In genomic region chr2:100248044-100248330, GRCh38 we compare ENCODE assay signal across 18 cellular contexts.
DNase-seq lines count a peak whose midpoint lies in the region; ATAC-seq and TF ChIP-seq lines count a peak whose summit lies in the region.
"Had no signal": no experiment of that assay in that cellular context is flagged by ENCODE, and none has a peak within 500 bp of the region (broad histone marks: within the 10 kb centered on the region; RNA-seq: fewer than 3 reads in every experiment).

No MANE protein-coding gene starts in this region.

- H3K23ac ChIP-seq in mesendoderm (ENCODE audit: low read length) = no peak overlapping the region

- WGBS in mesendoderm (ENCODE audit: extremely low coverage, insufficient coverage, low lambda C conversion rate) = no CpG with 5 or more reads among the region's 4 CpGs

- H3K4me2 ChIP-seq in mesendoderm (ENCODE audit: low read length) = no peak overlapping the region
- H3K4me2 ChIP-seq: GM23338 had no signal

- no peak overlapping the region for H3K9ac ChIP-seq in mesendoderm (ENCODE audit: low read length)

- H2BK5ac ChIP-seq in mesendoderm (ENCODE audit: low read length) = no peak overlapping the region

- H3K36me3 ChIP-seq in mesendoderm (ENCODE audit: control insufficient read depth, insufficient read depth, low read length) = no peaks in the 10 kb centered on the region
- H3K36me3 ChIP-seq: stomach had no signal

- H3K27me3 ChIP-seq in mesendoderm (ENCODE audit: insufficient read depth, low read length, poor library complexity) = no peaks in the 10 kb centered on the region
- H3K27me3 ChIP-seq: stomach had no signal

- no peak overlapping the region for H3K18ac ChIP-seq in mesendoderm (ENCODE audit: low read length)

- H4K8ac ChIP-seq in mesendoderm (ENCODE audit: low read depth, low read length) = no peak overlapping the region

- ATAC-seq in GM18511 (IDR thresholded peaks at IDR 0.05; ENCODE audit: unreplicated experiment) = peak; percentile 24
- ATAC-seq in GM21360 (IDR thresholded peaks at IDR 0.05; ENCODE audit: unreplicated experiment) = peak; percentile 22
- peak; percentile 7 for ATAC-seq in HG03103 (IDR thresholded peaks at IDR 0.05; ENCODE audit: low read depth, unreplicated experiment)
- ATAC-seq: activated CD8-positive, alpha-beta T cell treated with anti-CD3 and anti-CD28 coated beads for 36 hours; K562; right cardiac atrium had no signal

- H2AK5ac ChIP-seq in mesendoderm (ENCODE audit: low read length) = no peak overlapping the region

- peak; percentile 50; the same call in 1 of the 2 replicates for TF ChIP-seq POLR2A in Raji (IDR thresholded peaks at IDR 0.05; ENCODE audit: insufficient read depth, low read depth, low read length)

- H3K4me3 ChIP-seq in mesendoderm (ENCODE audit: low read length) = no peak overlapping the region
- H3K4me3 ChIP-seq: GM23338, K562, stomach had no signal

- H3K27ac ChIP-seq in mesendoderm (ENCODE audit: low read depth, low read length) = no peak overlapping the region
- H3K27ac ChIP-seq: stomach had no signal

- no peaks in the 10 kb centered on the region for H3K79me1 ChIP-seq in mesendoderm (ENCODE audit: low read length)

- H4K5ac ChIP-seq in mesendoderm (ENCODE audit: low read length) = no peak overlapping the region

- no peaks in the 10 kb centered on the region for H3K79me2 ChIP-seq in mesendoderm (ENCODE audit: control insufficient read depth, insufficient read depth, low read length)

- H2BK15ac ChIP-seq in mesendoderm (replicated peaks; ENCODE audit: low read depth) = no peak overlapping the region

- no peak overlapping the region for H2BK120ac ChIP-seq in mesendoderm (ENCODE audit: low read depth, low read length)

- H3K4me1 ChIP-seq in mesendoderm (ENCODE audit: control insufficient read depth, low read depth, low read length) = no peaks in the 10 kb centered on the region

- DNase-seq in DMS 273 (lab: John Stamatoyannopoulos, UW; ENCODE audit: unreplicated experiment) (no peak), mesendoderm (no peak), GM03348 (ENCODE audit: low spot score) (no peak), NCI-H524 treated with DMSO at 0.1 percent for 48 hours (lab: John Stamatoyannopoulos, UW) (no peak)
- DNase-seq: activated CD8-positive, alpha-beta T cell treated with anti-CD3 and anti-CD28 coated beads for 36 hours; hypothalamus; NCI-H1436 treated with DMSO at 0.1 percent for 48 hours; NCI-H526 treated with DMSO at 0.1 percent for 48 hours; nephron progenitor cell; right cardiac atrium; Right ventricle myocardium superior; stomach had no signal

- no peak overlapping the region for H3K56ac ChIP-seq in mesendoderm (ENCODE audit: low read length)

- H3K4ac ChIP-seq in mesendoderm (ENCODE audit: low read depth, low read length) = no peak overlapping the region
